Comparison of ENCODE assay signal across 19 cellular contexts in genomic region chr9:84858373-84858772, GRCh38.
DNase-seq lines count a peak whose midpoint lies in the region; ATAC-seq lines count a peak whose summit lies in the region.
"Had no signal": no experiment of that assay in that cellular context is flagged by ENCODE, and none has a peak within 500 bp of the region (broad histone marks: within the 10 kb centered on the region; RNA-seq: fewer than 3 reads in every experiment).

No MANE protein-coding gene starts in this region.

- no peaks in the 10 kb centered on the region for H3K36me3 ChIP-seq in subcutaneous abdominal adipose tissue (ENCODE audit: control insufficient read depth in 5 of 5, insufficient read depth in 5 of 5, low read length in 5 of 5)
- H3K36me3 ChIP-seq: BLaER1 treated with 17β-estradiol and CSF1 and Interleukin-3, amounts not matched to agents 10 nM and 100 nM had no signal

- H3K9me3 ChIP-seq in subcutaneous abdominal adipose tissue (ENCODE audit: control insufficient read depth in 5 of 5, low read length in 5 of 5): no peaks in the 10 kb centered on the region
- H3K9me3 ChIP-seq: BLaER1 treated with 17β-estradiol and CSF1 and Interleukin-3, amounts not matched to agents 10 nM and 100 nM had no signal

- DNase-seq in medulla oblongata (ENCODE audit: extremely low spot score) (peak; percentile 42), DMS 273 (lab: John Stamatoyannopoulos, UW; ENCODE audit: unreplicated experiment) (no peak), AG20443 (ENCODE audit: low spot score) (no peak)
- DNase-seq: Calu3; CD8-positive, alpha-beta T cell; KG1; MV-4-11; NCI-H1694 treated with DMSO at 0.1 percent for 48 hours; NCI-H2227 treated with DMSO at 0.1 percent for 48 hours; NCI-H524; NCI-H82; OCI-M1; SHP77 treated with DMSO at 0.1 percent for 48 hours had no signal

- H3K4me3 ChIP-seq in subcutaneous abdominal adipose tissue (ENCODE audit: low read depth in 1 of 5, low read length in 5 of 5): no peak overlapping the region
- H3K4me3 ChIP-seq: BLaER1 treated with 17β-estradiol and CSF1 and Interleukin-3, amounts not matched to agents 10 nM and 100 nM; GM23338 had no signal

- peaks cover 8 to 64% (median 47%) of the 10 kb centered on the region in 5 donors for H3K4me1 ChIP-seq in subcutaneous abdominal adipose tissue (ENCODE audit: control insufficient read depth in 5 of 5, insufficient read depth in 5 of 5, low read length in 5 of 5)

- ATAC-seq in HG02763 (IDR thresholded peaks at IDR 0.05; ENCODE audit: unreplicated experiment): no peak
- ATAC-seq: CD8-positive, alpha-beta T cell; GM23338 had no signal

- H3K9ac ChIP-seq in subcutaneous abdominal adipose tissue (ENCODE audit: low read length in 5 of 5): no peak overlapping the region
- H3K9ac ChIP-seq: BLaER1 treated with 17β-estradiol and CSF1 and Interleukin-3, amounts not matched to agents 10 nM and 100 nM had no signal

- H3K27ac ChIP-seq in angular gyrus (ENCODE audit: low read depth, low read length) (peak overlapping the region; percentile 22), cingulate gyrus (ENCODE audit: low read depth, low read length) (peak overlapping the region; percentile 50), subcutaneous abdominal adipose tissue (ENCODE audit: low read depth, low read length) (peak overlapping the region; percentile 87)
- H3K27ac ChIP-seq: BLaER1 treated with 17β-estradiol and CSF1 and Interleukin-3, amounts not matched to agents 10 nM and 100 nM had no signal

- H3K27me3 ChIP-seq in subcutaneous abdominal adipose tissue (ENCODE audit: control insufficient read depth in 5 of 5, insufficient read depth in 4 of 5, low read length in 5 of 5): no peaks in the 10 kb centered on the region
- H3K27me3 ChIP-seq: BLaER1 treated with 17β-estradiol and CSF1 and Interleukin-3, amounts not matched to agents 10 nM and 100 nM had no signal

Comparison
In these comparisons a context has a peak if more than half of its experiments do, and no peak if none do; other contexts are left out.
1. H3K27ac ChIP-seq: peak in every context shown above with its lines; median percentile 87 in subcutaneous abdominal adipose tissue; 50 in cingulate gyrus; 22 in angular gyrus.